Comparison of ENCODE assay signal across 25 cellular contexts in genomic region chr7:140920745-140921144, GRCh38. TPM values are rescaled to one million over a fixed set of nuclear protein-coding genes. Genes with fewer than 3 reads are reported as not detected.
DNase-seq lines count a peak whose midpoint lies in the region; ATAC-seq, FAIRE-seq and TF ChIP-seq lines count a peak whose summit lies in the region.
"Had no signal": no experiment of that assay in that cellular context is flagged by ENCODE, and none has a peak within 500 bp of the region (broad histone marks: within the 10 kb centered on the region; RNA-seq: fewer than 3 reads in every experiment).

No MANE protein-coding gene starts in this region.

- H3K9me3 Mint-ChIP-seq in CD4-positive, alpha-beta T cell, result no peaks in the 10 kb centered on the region
- H3K9me3 Mint-ChIP-seq in naive B cell, result peaks cover 0 to 3% (median 0%) of the 10 kb centered on the region in 7 donors
- peaks cover 1% of the 10 kb centered on the region for H3K9me3 Mint-ChIP-seq in activated naive CD4-positive, alpha-beta T cell treated with anti-CD3 and anti-CD28 coated beads for 36 hours
- H3K9me3 Mint-ChIP-seq: activated CD4-positive, alpha-beta memory T cell treated with anti-CD3 and anti-CD28 coated beads, Interleukin-2, amount 10 ng/mL, durations not matched to agents 7 days and 5 days; activated naive CD4-positive, alpha-beta T cell treated with anti-CD3 and anti-CD28 coated beads, Interleukin-2, amount 10 ng/mL, durations not matched to agents 7 days and 5 days; HFFc6 had no signal

- no peak overlapping the region for H3K27ac ChIP-seq in CD4-positive, alpha-beta T cell (ENCODE audit: low read depth, low read length)
- no peak overlapping the region for H3K27ac ChIP-seq in OCI-LY7 (ENCODE audit: low read depth, low read length, poor library complexity, severe bottlenecking)
- H3K27ac ChIP-seq: dorsolateral prefrontal cortex, suprapubic skin, upper lobe of left lung had no signal

- no peak overlapping the region for H2AFZ ChIP-seq in OCI-LY7 (ENCODE audit: low read length)

- peaks cover 14% of the 10 kb centered on the region for H3K36me3 ChIP-seq in OCI-LY7 (ENCODE audit: insufficient read depth, low read length)
- H3K36me3 ChIP-seq: suprapubic skin, upper lobe of left lung had no signal

- ATAC-seq in CD4-positive, alpha-beta T cell (ENCODE audit: poor library complexity), result no peak
- no peak for ATAC-seq in naive B cell (ENCODE audit: low read depth in 2 of 2)
- ATAC-seq: Panc1 had no signal

- peaks cover 20% of the 10 kb centered on the region; the same call in 1 of the 2 replicates for H4K20me1 ChIP-seq in OCI-LY7 (ENCODE audit: insufficient read depth, low read length)

- CTCF ChIA-PET in CD4-positive, alpha-beta T cell (lab: Charles Lee), result no interaction called here
- CTCF ChIA-PET in OCI-LY7 (lab: Charles Lee; ENCODE audit: unreplicated experiment), result no interaction called here
- CTCF ChIA-PET in activated naive CD4-positive, alpha-beta T cell treated with anti-CD3 and anti-CD28 coated beads for 36 hours (lab: Charles Lee), result no interaction called here

- POLR2A ChIA-PET in CD4-positive, alpha-beta T cell (lab: Charles Lee), result no interaction called here
- POLR2A ChIA-PET in OCI-LY7 (lab: Charles Lee), result interaction anchor here (0.5 to 0.6 kb wide), 2 partner anchors 106 to 273 kb away, joined by 3 to 4 read pairs; no protein-coding TSS in a partner anchor

- no peaks in the 10 kb centered on the region for H3K9me3 ChIP-seq in CD4-positive, alpha-beta T cell (ENCODE audit: control insufficient read depth, low read length)
- H3K9me3 ChIP-seq in OCI-LY7 (ENCODE audit: low read length), result no peaks in the 10 kb centered on the region
- H3K9me3 ChIP-seq: suprapubic skin, upper lobe of left lung had no signal

- peaks cover 58% of the 10 kb centered on the region for H3K4me1 Mint-ChIP-seq in CD4-positive, alpha-beta T cell (ENCODE audit: low read depth)
- H3K4me1 Mint-ChIP-seq in naive B cell, result peaks cover 32 to 53% (median 40%) of the 10 kb centered on the region in 3 donors
- H3K4me1 Mint-ChIP-seq in activated naive CD4-positive, alpha-beta T cell treated with anti-CD3 and anti-CD28 coated beads for 36 hours (ENCODE audit: low read depth), result peaks cover 30% of the 10 kb centered on the region

- no peak overlapping the region for H3K27ac Mint-ChIP-seq in CD4-positive, alpha-beta T cell
- peak overlapping the region; percentile 0 to 86 (median 71) for H3K27ac Mint-ChIP-seq in naive B cell
- no peak overlapping the region for H3K27ac Mint-ChIP-seq in activated naive CD4-positive, alpha-beta T cell treated with anti-CD3 and anti-CD28 coated beads for 36 hours
- H3K27ac Mint-ChIP-seq: activated CD4-positive, alpha-beta memory T cell treated with anti-CD3 and anti-CD28 coated beads, Interleukin-2, amount 10 ng/mL, durations not matched to agents 7 days and 5 days; activated naive CD4-positive, alpha-beta T cell treated with anti-CD3 and anti-CD28 coated beads, Interleukin-2, amount 10 ng/mL, durations not matched to agents 7 days and 5 days; HFFc6 had no signal

- peak overlapping the region; percentile 7 for H3K4me2 ChIP-seq in OCI-LY7 (ENCODE audit: low read length)

- no peaks in the 10 kb centered on the region for H3K27me3 ChIP-seq in CD4-positive, alpha-beta T cell (ENCODE audit: control insufficient read depth, insufficient read depth, low read length)
- H3K27me3 ChIP-seq: dorsolateral prefrontal cortex, suprapubic skin, upper lobe of left lung had no signal

- H3K4me1 ChIP-seq in OCI-LY7 (ENCODE audit: insufficient read depth, low read length, poor library complexity, severe bottlenecking), result peaks cover 42% of the 10 kb centered on the region

- H3K4me3 Mint-ChIP-seq in CD4-positive, alpha-beta T cell, result peak overlapping the region; percentile 22
- H3K4me3 Mint-ChIP-seq in naive B cell, result no peak overlapping the region
- no peak overlapping the region for H3K4me3 Mint-ChIP-seq in activated naive CD4-positive, alpha-beta T cell treated with anti-CD3 and anti-CD28 coated beads for 36 hours
- H3K4me3 Mint-ChIP-seq: activated CD4-positive, alpha-beta memory T cell treated with anti-CD3 and anti-CD28 coated beads, Interleukin-2, amount 10 ng/mL, durations not matched to agents 7 days and 5 days; activated naive CD4-positive, alpha-beta T cell treated with anti-CD3 and anti-CD28 coated beads, Interleukin-2, amount 10 ng/mL, durations not matched to agents 7 days and 5 days; HFFc6 had no signal

- H3K36me3 Mint-ChIP-seq in CD4-positive, alpha-beta T cell (ENCODE audit: low read depth), result peaks cover 7% of the 10 kb centered on the region
- no peaks in the 10 kb centered on the region for H3K36me3 Mint-ChIP-seq in naive B cell
- peaks cover 2% of the 10 kb centered on the region for H3K36me3 Mint-ChIP-seq in activated naive CD4-positive, alpha-beta T cell treated with anti-CD3 and anti-CD28 coated beads for 36 hours (ENCODE audit: low read depth)
- H3K36me3 Mint-ChIP-seq: activated naive CD4-positive, alpha-beta T cell treated with anti-CD3 and anti-CD28 coated beads, Interleukin-2, amount 10 ng/mL, durations not matched to agents 7 days and 5 days had no signal

- H3K79me2 ChIP-seq in OCI-LY7 (ENCODE audit: insufficient read depth, low read depth, low read length), result peaks cover 79% of the 10 kb centered on the region

- no peaks in the 10 kb centered on the region for H3K9me2 ChIP-seq in OCI-LY7 (ENCODE audit: insufficient read depth, low read length)

- BruUV-seq in OCI-LY7 (replicated peaks; lab: Mats Ljungman, UMichigan), result no TSS peak

- DNase-seq in CD4-positive, alpha-beta T cell, result no peak
- no peak for DNase-seq in GM18507 (ENCODE audit: extremely low spot score, insufficient read length, low read depth)
- no peak for DNase-seq in OCI-LY7 (ENCODE audit: low spot score)
- DNase-seq in naive B cell, result no peak
- no peak for DNase-seq in activated naive CD4-positive, alpha-beta T cell treated with anti-CD3 and anti-CD28 coated beads for 36 hours
- no peak for DNase-seq in Ammon's horn (ENCODE audit: low spot score)
- DNase-seq in NCI-H146 treated with DMSO at 0.1 percent for 48 hours (lab: John Stamatoyannopoulos, UW; ENCODE audit: unreplicated experiment), result no peak
- DNase-seq: activated CD4-positive, alpha-beta memory T cell treated with anti-CD3 and anti-CD28 coated beads, Interleukin-2, amount 10 ng/mL, durations not matched to agents 7 days and 5 days; activated CD8-positive, alpha-beta memory T cell treated with anti-CD3 and anti-CD28 coated beads, Interleukin-2, amount 50 U/mL, for 4 hours; activated naive CD4-positive, alpha-beta T cell treated with anti-CD3 and anti-CD28 coated beads, Interleukin-2, amount 10 ng/mL, durations not matched to agents 7 days and 5 days; amniotic stem cell; C1 segment of cervical spinal cord; DMS79 treated with DMSO at 0.1 percent for 48 hours; dorsolateral prefrontal cortex; GF-D8; HFFc6; KG1; NCI-H146; Right ventricle myocardium superior; small intestine; stimulated activated naive CD4-positive, alpha-beta T cell treated with Interleukin-2 at 50 U/mL for 16 hours; upper lobe of left lung had no signal

- peak; percentile 35 for FAIRE-seq in GM18507 (lab: Jason Lieb, UNC)
- FAIRE-seq: H1 had no signal

- peaks cover 4% of the 10 kb centered on the region for H3K27me3 Mint-ChIP-seq in CD4-positive, alpha-beta T cell
- H3K27me3 Mint-ChIP-seq in naive B cell, result no peaks in the 10 kb centered on the region
- H3K27me3 Mint-ChIP-seq in activated naive CD4-positive, alpha-beta T cell treated with anti-CD3 and anti-CD28 coated beads for 36 hours (ENCODE audit: low read depth), result no peaks in the 10 kb centered on the region
- H3K27me3 Mint-ChIP-seq: activated CD4-positive, alpha-beta memory T cell treated with anti-CD3 and anti-CD28 coated beads, Interleukin-2, amount 10 ng/mL, durations not matched to agents 7 days and 5 days had no signal

- no peak for TF ChIP-seq CTCF in CD4-positive, alpha-beta T cell (IDR thresholded peaks at IDR 0.05)
- no peak for TF ChIP-seq CTCF in OCI-LY7 (conservative IDR thresholded peaks at IDR 0.05; ENCODE audit: low read length)

- H3K4me3 ChIP-seq in OCI-LY7 (ENCODE audit: low read depth, low read length, poor library complexity, severe bottlenecking), result no peak overlapping the region
- H3K4me3 ChIP-seq: suprapubic skin, upper lobe of left lung had no signal

- intact Hi-C loops in CD4-positive, alpha-beta T cell (cut with DNase I, micrococcal nuclease), result loop anchor here (5.0 to 10.0 kb wide), 6 partner anchors 33 to 526 kb away; partner anchors contain the start of genes ADCK2 (in 1 of the 2), NDUFB2 (in 1 of the 2) and SLC37A3 (in 1 of the 2)
- intact Hi-C loops in OCI-LY7 (cut with micrococcal nuclease; ENCODE audit: unreplicated experiment), result loop anchor here (5.0 kb wide), 2 partner anchors 443 to 817 kb away; partner anchors contain the start of genes MKRN1 and SSBP1
- intact Hi-C loops in activated naive CD4-positive, alpha-beta T cell treated with anti-CD3 and anti-CD28 coated beads for 36 hours (cut with micrococcal nuclease), result loop anchor here (5.0 to 10.0 kb wide), 2 partner anchors 518 to 746 kb away; partner anchors contain the start of genes KDM7A and RAB19

RNA-seq across cellular contexts. Expression of gene BRAF, which starts 4.0 kb away (rescaled TPM):
- total RNA-seq in CD4-positive, alpha-beta T cell, result 10 to 100 TPM; 49.9 to 57.8 TPM
- total RNA-seq in OCI-LY7 (2014; rRNA removed; shearing (Covaris generic)), result 14.9 and 17.1 TPM in 2 replicates
- 41.6 and 51.8 TPM in 2 replicates for total RNA-seq in OCI-LY7 (2022)
- 10 to 100 TPM; 14.8 to 27.9 (median 21.1) TPM for polyA plus RNA-seq in naive B cell (ENCODE audit: low read depth in 6 of 6)
- total RNA-seq in activated naive CD4-positive, alpha-beta T cell treated with anti-CD3 and anti-CD28 coated beads for 36 hours, result 10 to 100 TPM; 24.6 to 28.6 TPM

Comparison
In these comparisons a context has a peak if more than half of its experiments do, and no peak if none do; other contexts are left out.
1. H3K27ac Mint-ChIP-seq: peak in naive B cell (6 of 6); none in CD4-positive, alpha-beta T cell (single experiment) and activated naive CD4-positive, alpha-beta T cell treated with anti-CD3 and anti-CD28 coated beads for 36 hours (single experiment).